ENCODE assay signal across 1 cellular context in genomic region chr9:78605029-78605930, GRCh38.
TF ChIP-seq lines count a peak whose summit lies in the region.

No MANE protein-coding gene starts in this region.

TF ChIP-seq in IMR-90, 13 proteins besides CTCF, POLR2A, EP300 and RAD21 (continued from another document):
- TF ChIP-seq BHLHE40 (IDR thresholded peaks at IDR 0.05; ENCODE audit: low read depth, low read length) (no peak), USF2 (IDR thresholded peaks at IDR 0.05; ENCODE audit: low read depth, low read length) (no peak)
